ENCODE assay signal across 8 cellular contexts in genomic region chr17:18087610-18088491, GRCh38. TPM values are rescaled to one million over a fixed set of nuclear protein-coding genes. Genes with fewer than 3 reads are reported as not detected.
DNase-seq lines count a peak whose midpoint lies in the region; ATAC-seq and TF ChIP-seq lines count a peak whose summit lies in the region.

DRG2 (plus strand) TSS chr17:18087948; CDS start chr17:18088024, 76 bp downstream.

- H3K4me1 ChIP-seq in BE2C = no peaks in the 10 kb centered on the region
- peaks cover 9 to 19% of the 10 kb centered on the region in 2 donors for H3K4me1 ChIP-seq in left lung

- H3K27me3 ChIP-seq in BE2C (no peaks in the 10 kb centered on the region), left lung (no peaks in the 10 kb centered on the region)

- DNase-seq in BE2C (peak; percentile 83), GM19240 (ENCODE audit: insufficient read length, low spot score) (peak; percentile 92), NCI-H69 (lab: John Stamatoyannopoulos, UW) (peak; percentile 87), dermis blood vessel endothelial cell (peak; percentile 95), left lung (peak; percentile 89 to 96)
- DNase-seq in activated CD4-positive, alpha-beta T cell treated with anti-CD3 and anti-CD28 coated beads, Interleukin-2, amount 50 U/mL, for 24 hours (ENCODE audit: low read depth in 1 of 2, low spot score in 1 of 2) = peak; percentile 84 to 90
- DNase-seq in stimulated activated CD4-positive, alpha-beta T cell treated with anti-CD3 and anti-CD28 coated beads, Interleukin-2, amount 100 ng/mL, for 4 hours (ENCODE audit: low read depth) = peak; percentile 77

- H3K36me3 ChIP-seq in BE2C = no peaks in the 10 kb centered on the region
- H3K36me3 ChIP-seq in left lung = peaks cover 0 to 20% of the 10 kb centered on the region in 2 donors

- H3K27ac ChIP-seq in left lung = peak within 1 kb of the TSS; percentile 53 to 84

- no peaks in the 10 kb centered on the region for H3K9me3 ChIP-seq in BE2C
- no peaks in the 10 kb centered on the region for H3K9me3 ChIP-seq in left lung

- H3K4me3 ChIP-seq in BE2C (ENCODE audit: low read depth, low read length) (peak within 1 kb of the TSS; percentile 70), left lung (peak within 1 kb of the TSS; percentile 82 to 86)

- intact Hi-C loops in left lung (cut with DNase I) = no loop called here

- TF ChIP-seq CTCF in BE2C (IDR thresholded peaks at IDR 0.05; ENCODE audit: low read depth, low read length) (no peak), left lung (IDR thresholded peaks at IDR 0.05) (no peak)

- ATAC-seq in HG03457 (IDR thresholded peaks at IDR 0.05; ENCODE audit: unreplicated experiment) = peak; percentile 81
- ATAC-seq in left lung = peak; percentile 100

RNA-seq across cellular contexts. Expression of gene DRG2, which starts in this region (rescaled TPM):
- polyA plus RNA-seq in BE2C (2012; ENCODE audit: insufficient read depth, insufficient read length, low read depth) = 18.1 TPM
- total RNA-seq in dermis blood vessel endothelial cell (44.5 and 54.1 TPM in 2 replicates), left lung (10 to 100 TPM; 30.1 to 32.9 TPM)

Comparison
In these comparisons a context has a peak if more than half of its experiments do, and no peak if none do; other contexts are left out.
1. Peak in every context shown above with its lines: DNase-seq, ATAC-seq, H3K4me3 ChIP-seq and H3K27ac ChIP-seq.